19 cellular contexts compared by ENCODE assay signal in genomic region chr22:35132568-35132967, GRCh38.
DNase-seq lines count a peak whose midpoint lies in the region; ATAC-seq, FAIRE-seq and TF ChIP-seq lines count a peak whose summit lies in the region.
"Had no signal": no experiment of that assay in that cellular context is flagged by ENCODE, and none has a peak within 500 bp of the region (broad histone marks: within the 10 kb centered on the region; RNA-seq: fewer than 3 reads in every experiment).

No MANE protein-coding gene starts in this region.

- BruUV-seq in K562 (replicated peaks; lab: Mats Ljungman, UMichigan) = no TSS peak
- BruUV-seq in MCF 10A (replicated peaks; lab: Mats Ljungman, UMichigan) = no TSS peak

- no peaks in the 10 kb centered on the region for H3K79me2 ChIP-seq in K562 (ENCODE audit: control insufficient read depth, insufficient read depth, low read length)

- no peak overlapping the region for H2AFZ ChIP-seq in K562 (ENCODE audit: low read depth, low read length)

- no peaks in the 10 kb centered on the region for H3K4me1 Mint-ChIP-seq in MCF 10A (ENCODE audit: insufficient read depth, unreplicated experiment)

- H3K36me3 Mint-ChIP-seq in MCF 10A (ENCODE audit: insufficient read depth, unreplicated experiment) = no peaks in the 10 kb centered on the region
- H3K36me3 Mint-ChIP-seq: CD8-positive, alpha-beta T cell had no signal

- no peak for TF ChIP-seq EP300 in K562 (IDR thresholded peaks at IDR 0.05; ENCODE audit: low read length)

- no peak overlapping the region for H3K4me3 ChIP-seq in WERI-Rb-1 (ENCODE audit: low read depth, low read length)
- no peak overlapping the region for H3K4me3 ChIP-seq in K562
- H3K4me3 ChIP-seq: BLaER1 treated with 17β-estradiol and CSF1 and Interleukin-3, amounts not matched to agents 10 nM and 100 nM had no signal

- H3K9ac ChIP-seq in K562 (ENCODE audit: insufficient read depth in 1 of 2, low read depth in 2 of 2, low read length in 2 of 2) = no peak overlapping the region
- H3K9ac ChIP-seq: BLaER1 treated with 17β-estradiol and CSF1 and Interleukin-3, amounts not matched to agents 10 nM and 100 nM had no signal

- no peak overlapping the region for H3K4me3 Mint-ChIP-seq in MCF 10A (ENCODE audit: unreplicated experiment)
- H3K4me3 Mint-ChIP-seq: B cell; CD4-positive, alpha-beta T cell; CD8-positive, alpha-beta T cell had no signal

- H3K4me1 ChIP-seq in K562 (replicated peaks in 1 of 2; ENCODE audit: control insufficient read depth in 2 of 2, insufficient read depth in 2 of 2, low read length in 2 of 2) = peaks cover 23 to 42% of the 10 kb centered on the region in 2 experiments

- in situ Hi-C loops in K562 (cut with MboI) = no loop called here

- ATAC-seq in K562 = no peak
- ATAC-seq: CD8-positive, alpha-beta T cell had no signal

- POLR2A ChIA-PET in K562 (lab: Yijun Ruan, JAX) (interaction anchor here (0.8 to 1.8 kb wide), 2 partner anchors 12 to 125 kb away, joined by 3 to 8 read pairs; partner anchors contain the start of gene HMGXB4), MCF 10A (lab: Yijun Ruan, JAX) (no interaction called here)

- no peak for TF ChIP-seq RAD21 in K562 (CRISPR knock-in tag; conservative IDR thresholded peaks at IDR 0.05 in 1 of 2, IDR thresholded peaks at IDR 0.05 in 1 of 2)

- no peaks in the 10 kb centered on the region for H4K20me1 ChIP-seq in K562 (replicated peaks; ENCODE audit: control insufficient read depth, insufficient read depth, low read length)
- H4K20me1 ChIP-seq: BLaER1 treated with 17β-estradiol and CSF1 and Interleukin-3, amounts not matched to agents 10 nM and 100 nM had no signal

- H3K9me1 ChIP-seq in K562 (ENCODE audit: control insufficient read depth, insufficient read depth, low read length) = peaks cover 4% of the 10 kb centered on the region

- no peak for TF ChIP-seq POLR2A in K562 (conservative IDR thresholded peaks at IDR 0.05)

- no peaks in the 10 kb centered on the region for H3K9me3 ChIP-seq in WERI-Rb-1 (ENCODE audit: severe bottlenecking)
- H3K9me3 ChIP-seq in K562 (replicated peaks; ENCODE audit: control insufficient read depth, insufficient read depth, low read depth, low read length) = no peaks in the 10 kb centered on the region
- H3K9me3 ChIP-seq: BLaER1 treated with 17β-estradiol and CSF1 and Interleukin-3, amounts not matched to agents 10 nM and 100 nM; Caco-2 had no signal

- H3K4me2 ChIP-seq in K562 (ENCODE audit: insufficient read depth, low read length) = no peak overlapping the region

- CTCF ChIA-PET in K562 (lab: Yijun Ruan, JAX; ENCODE audit: low intra/inter-chr PET ratio) = no interaction called here
- CTCF ChIA-PET in MCF 10A (lab: Yijun Ruan, JAX) = interaction anchor here (0.6 to 1.1 kb wide), 2 partner anchors 17 to 24 kb away, joined by 3 to 6 read pairs; no protein-coding TSS in a partner anchor

- H3K27me3 ChIP-seq in WERI-Rb-1 (ENCODE audit: insufficient read depth, low read depth, severe bottlenecking) (no peaks in the 10 kb centered on the region), K562 (ENCODE audit: control insufficient read depth in 2 of 2, insufficient read depth in 2 of 2, low read length in 2 of 2) (no peaks in the 10 kb centered on the region)
- H3K27me3 ChIP-seq: BLaER1 treated with 17β-estradiol and CSF1 and Interleukin-3, amounts not matched to agents 10 nM and 100 nM had no signal

- no peak for TF ChIP-seq CTCF in WERI-Rb-1 (IDR thresholded peaks at IDR 0.05; ENCODE audit: low read depth, low read length)
- TF ChIP-seq CTCF in K562 (IDR thresholded peaks at IDR 0.05 in 2 of 3, conservative IDR thresholded peaks at IDR 0.05 in 1 of 3; ENCODE audit: insufficient read depth in 2 of 3, low read depth in 1 of 3, low read length in 3 of 3) = no peak
- no peak for TF ChIP-seq CTCF in MCF 10A (IDR thresholded peaks at IDR 0.05; ENCODE audit: unreplicated experiment)

- DNase-seq in GM18507 (ENCODE audit: extremely low spot score, insufficient read length, low read depth) (no peak), WERI-Rb-1 (no peak), K562 (ENCODE audit: extremely low read depth in 1 of 4, low spot score in 3 of 4) (no peak), MCF 10A (ENCODE audit: unreplicated experiment) (no peak), AG20443 (ENCODE audit: low spot score) (no peak)
- DNase-seq: 8988T; ACHN; AML-193; Caco-2; Calu3; CD4-positive, alpha-beta T cell; CD8-positive, alpha-beta T cell; DMS79 treated with DMSO at 0.1 percent for 48 hours; GF-D8 had no signal

- no peaks in the 10 kb centered on the region for H3K36me3 ChIP-seq in WERI-Rb-1
- H3K36me3 ChIP-seq in K562 (ENCODE audit: control insufficient read depth, insufficient read depth, low read length) = peaks cover 3% of the 10 kb centered on the region; the same call in 1 of the 3 replicates
- H3K36me3 ChIP-seq: BLaER1 treated with 17β-estradiol and CSF1 and Interleukin-3, amounts not matched to agents 10 nM and 100 nM had no signal

- peaks cover 24% of the 10 kb centered on the region for H3K9me3 Mint-ChIP-seq in MCF 10A (ENCODE audit: unreplicated experiment)
- H3K9me3 Mint-ChIP-seq: CD4-positive, alpha-beta T cell; CD8-positive, alpha-beta T cell had no signal

- 85% methylated on average over 2 of the region's 2 CpGs for WGBS in K562 (ENCODE audit: insufficient coverage, low coverage, missing lambda C conversion rate)

- H3K27ac ChIP-seq in WERI-Rb-1 (peak overlapping the region; percentile 73), K562 (ENCODE audit: extremely low read depth, low read depth, low read length) (no peak overlapping the region)
- H3K27ac ChIP-seq: BLaER1 treated with 17β-estradiol and CSF1 and Interleukin-3, amounts not matched to agents 10 nM and 100 nM had no signal

- intact Hi-C loops in K562 (cut with micrococcal nuclease) (no loop called here), MCF 10A (cut with micrococcal nuclease) (no loop called here)

- peak; percentile 33 for FAIRE-seq in GM18507 (lab: Jason Lieb, UNC)
- FAIRE-seq in K562 (lab: Jason Lieb, UNC) = no peak
- FAIRE-seq: A204.1, D721Med, G401.6 had no signal

- peaks cover 11% of the 10 kb centered on the region for H3K27me3 Mint-ChIP-seq in MCF 10A (ENCODE audit: insufficient read depth, unreplicated experiment)

- H3K27ac Mint-ChIP-seq in MCF 10A (ENCODE audit: low read depth, unreplicated experiment) = no peak overlapping the region
- H3K27ac Mint-ChIP-seq: B cell; CD4-positive, alpha-beta T cell; CD8-positive, alpha-beta T cell had no signal

TF ChIP-seq in K562, 482 proteins besides CTCF, POLR2A, EP300 and RAD21 (continues in another document):
- TF ChIP-seq KAT7 (CRISPR knock-in tag; IDR thresholded peaks at IDR 0.05; ENCODE audit: borderline replicate concordance) (no peak), ZBTB11 (CRISPR knock-in tag; IDR thresholded peaks at IDR 0.05) (no peak), BCOR (IDR thresholded peaks at IDR 0.05) (peak; percentile 85), RHOXF2B (CRISPR knock-in tag; conservative IDR thresholded peaks at IDR 0.05) (no peak), RFX1 (IDR thresholded peaks at IDR 0.05) (no peak), RBM25 (IDR thresholded peaks at IDR 0.05; ENCODE audit: low read depth, low read length, severe bottlenecking) (peak; percentile 90), ZNF124 (CRISPR knock-in tag; IDR thresholded peaks at IDR 0.05) (no peak), NR1H2 (CRISPR knock-in tag; IDR thresholded peaks at IDR 0.05) (no peak), KDM1A (IDR thresholded peaks at IDR 0.05) (peak; percentile 31 to 59; a peak in 2 of 4 replicates), SIN3A (IDR thresholded peaks at IDR 0.05; ENCODE audit: borderline replicate concordance in 2 of 2, control insufficient read depth in 1 of 2, low read depth in 2 of 2, low read length in 2 of 2) (no peak)
- TF ChIP-seq, protein P1, sequence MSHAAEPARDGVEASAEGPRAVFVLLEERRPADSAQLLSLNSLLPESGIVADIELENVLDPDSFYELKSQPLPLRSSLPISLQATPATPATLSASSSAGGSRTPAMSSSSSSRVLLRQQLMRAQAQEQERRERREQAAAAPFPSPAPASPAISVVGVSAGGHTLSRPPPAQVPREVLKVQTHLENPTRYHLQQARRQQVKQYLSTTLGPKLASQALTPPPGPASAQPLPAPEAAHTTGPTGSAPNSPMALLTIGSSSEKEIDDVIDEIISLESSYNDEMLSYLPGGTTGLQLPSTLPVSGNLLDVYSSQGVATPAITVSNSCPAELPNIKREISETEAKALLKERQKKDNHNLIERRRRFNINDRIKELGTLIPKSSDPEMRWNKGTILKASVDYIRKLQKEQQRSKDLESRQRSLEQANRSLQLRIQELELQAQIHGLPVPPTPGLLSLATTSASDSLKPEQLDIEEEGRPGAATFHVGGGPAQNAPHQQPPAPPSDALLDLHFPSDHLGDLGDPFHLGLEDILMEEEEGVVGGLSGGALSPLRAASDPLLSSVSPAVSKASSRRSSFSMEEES (CRISPR knock-in tag; IDR thresholded peaks at IDR 0.05) = no peak
